ENCODE assay signal across 8 cellular contexts in genomic region chr2:166494140-166494544, GRCh38. TPM values are rescaled to one million over a fixed set of nuclear protein-coding genes. Genes with fewer than 3 reads are reported as not detected.
DNase-seq lines count a peak whose midpoint lies in the region; ATAC-seq, FAIRE-seq and TF ChIP-seq lines count a peak whose summit lies in the region.

TSS of gene SCN7A (minus strand) at chr2:166494249. CDS start at chr2:166477696, 16,553 bp downstream.

- BruUV-seq in endothelial cell of umbilical vein (replicated peaks; lab: Mats Ljungman, UMichigan) = no TSS peak

- POLR2A ChIA-PET in endothelial cell of umbilical vein (lab: Charles Lee) = no interaction called here

- TF ChIP-seq CTCF in endothelial cell of umbilical vein (IDR thresholded peaks at IDR 0.05; ENCODE audit: extremely low read depth in 1 of 2, insufficient read depth in 1 of 2, low read depth in 1 of 2, low read length in 2 of 2) = no peak

- peak within 1 kb of the TSS; percentile 64 for H2AFZ ChIP-seq in endothelial cell of umbilical vein (ENCODE audit: low read depth, low read length)

- no peak within 1 kb of the TSS for H3K4me2 ChIP-seq in endothelial cell of umbilical vein (ENCODE audit: insufficient read depth, low read length)

- H3K79me2 ChIP-seq in endothelial cell of umbilical vein (ENCODE audit: control insufficient read depth, insufficient read depth, low read length) = no peaks in the 10 kb centered on the region

- no peak within 1 kb of the TSS for H3K4me3 ChIP-seq in endothelial cell of umbilical vein (replicated peaks in 1 of 3; ENCODE audit: insufficient read depth in 1 of 3, low read depth in 1 of 3, low read length in 3 of 3)
- H3K4me3 ChIP-seq in mucosa of rectum (ENCODE audit: low read length in 2 of 2) = peak within 1 kb of the TSS; percentile 2 to 34

- FAIRE-seq in endothelial cell of umbilical vein (lab: Jason Lieb, UNC) = no peak

- no peaks in the 10 kb centered on the region for H4K20me1 ChIP-seq in endothelial cell of umbilical vein (replicated peaks; ENCODE audit: control insufficient read depth, extremely low read depth, insufficient read depth, low read length)

- no peak for ATAC-seq in GM21381 (IDR thresholded peaks at IDR 0.05; ENCODE audit: unreplicated experiment)

- no peaks in the 10 kb centered on the region for H3K4me1 ChIP-seq in endothelial cell of umbilical vein (ENCODE audit: control insufficient read depth, extremely low read depth, insufficient read depth, low read length)
- H3K4me1 ChIP-seq in mucosa of rectum (ENCODE audit: control insufficient read depth in 2 of 2, insufficient read depth in 2 of 2, low read length in 2 of 2) = no peaks in the 10 kb centered on the region

- H3K36me3 ChIP-seq in endothelial cell of umbilical vein (ENCODE audit: control insufficient read depth in 2 of 2, extremely low read depth in 1 of 2, insufficient read depth in 2 of 2, low read length in 2 of 2) = no peaks in the 10 kb centered on the region
- H3K36me3 ChIP-seq in mucosa of rectum (ENCODE audit: control insufficient read depth in 2 of 2, insufficient read depth in 2 of 2, low read length in 2 of 2) = no peaks in the 10 kb centered on the region

- TF ChIP-seq POLR2A in endothelial cell of umbilical vein (IDR thresholded peaks at IDR 0.05; ENCODE audit: low read depth, low read length) = no peak

- peaks cover 4 to 22% of the 10 kb centered on the region in 2 experiments for H3K27me3 ChIP-seq in endothelial cell of umbilical vein (ENCODE audit: control insufficient read depth in 2 of 2, insufficient read depth in 2 of 2, low read length in 2 of 2)
- H3K27me3 ChIP-seq in mucosa of rectum (ENCODE audit: control insufficient read depth in 2 of 2, insufficient read depth in 2 of 2, low read length in 2 of 2) = no peaks in the 10 kb centered on the region

- CTCF ChIA-PET in endothelial cell of umbilical vein (lab: Charles Lee) = no interaction called here

- intact Hi-C loops in endothelial cell of umbilical vein (cut with micrococcal nuclease) = no loop called here

- H3K27ac ChIP-seq in endothelial cell of umbilical vein (ENCODE audit: insufficient read depth, low read depth, low read length) = no peak within 1 kb of the TSS
- H3K27ac ChIP-seq in mucosa of rectum (ENCODE audit: low read depth in 2 of 2, low read length in 2 of 2) = peak within 1 kb of the TSS in 1 of 2 donors; percentile 3

- DNase-seq in AG20443 (ENCODE audit: low spot score) = peak; percentile 25
- peak; percentile 86 for DNase-seq in NCI-H2227 treated with DMSO at 0.1 percent for 48 hours (lab: John Stamatoyannopoulos, UW)
- DNase-seq in endothelial cell of umbilical vein (ENCODE audit: low read depth, low spot score) = no peak
- DNase-seq in AG08395 (ENCODE audit: low spot score) = no peak
- no peak for DNase-seq in NCI-H446 treated with DMSO at 0.1 percent for 48 hours (lab: John Stamatoyannopoulos, UW)
- DNase-seq in NCI-H2171 (lab: John Stamatoyannopoulos, UW) = no peak

- no peaks in the 10 kb centered on the region for H3K9me1 ChIP-seq in endothelial cell of umbilical vein (replicated peaks; ENCODE audit: control insufficient read depth, extremely low read depth, insufficient read depth, low read length)

- dilution Hi-C loops in endothelial cell of umbilical vein (cut with MboI; ENCODE audit: extremely low pct_ligation_motif_present, low sequenced_read_pairs) = no loop called here

- no peaks in the 10 kb centered on the region for H3K9me3 ChIP-seq in endothelial cell of umbilical vein (replicated peaks; ENCODE audit: control insufficient read depth, insufficient read depth, low read length)
- no peaks in the 10 kb centered on the region for H3K9me3 ChIP-seq in mucosa of rectum (ENCODE audit: control insufficient read depth in 2 of 2, low read length in 2 of 2)

- H3K9ac ChIP-seq in endothelial cell of umbilical vein (replicated peaks; ENCODE audit: extremely low read depth, insufficient read depth, low read length) (no peak within 1 kb of the TSS), mucosa of rectum (ENCODE audit: low read depth in 1 of 2, low read length in 2 of 2) (no peak within 1 kb of the TSS)

TF ChIP-seq in endothelial cell of umbilical vein, 7 proteins besides CTCF, POLR2A, EP300 and RAD21:
- TF ChIP-seq EZH2 (IDR thresholded peaks at IDR 0.05; ENCODE audit: borderline replicate concordance, low read depth, low read length, severe bottlenecking) (peak; percentile 33), MYC (IDR thresholded peaks at IDR 0.05; ENCODE audit: low read depth, low read length) (no peak)

RNA-seq across cellular contexts. Expression of gene SCN7A, which starts in this region (rescaled TPM):
- not detected in 2 replicates for total RNA-seq in endothelial cell of umbilical vein
- polyA plus RNA-seq in endothelial cell of umbilical vein = not detected in 2 replicates
- not detected in 2 replicates for polyA plus RNA-seq in endothelial cell of umbilical vein (2011; cell fraction: cytosol; rRNA removed)
- polyA plus RNA-seq in endothelial cell of umbilical vein (2011; cell fraction: nucleus; rRNA removed) = not detected in 2 replicates
- polyA plus RNA-seq in endothelial cell of umbilical vein (2012) = not detected in 2 replicates
- polyA minus RNA-seq in endothelial cell of umbilical vein = not detected in 2 replicates
- not detected for polyA minus RNA-seq in endothelial cell of umbilical vein (2011; cell fraction: cytosol; rRNA and poly(A)+ RNA removed)
- not detected in 2 replicates for polyA minus RNA-seq in endothelial cell of umbilical vein (2011; cell fraction: nucleus; rRNA and poly(A)+ RNA removed)

Comparison
In these comparisons a context has a peak if more than half of its experiments do, and no peak if none do; other contexts are left out.
1. DNase-seq: peak in AG20443 (single experiment) and NCI-H2227 treated with DMSO at 0.1 percent for 48 hours (single experiment); none in endothelial cell of umbilical vein (single experiment), AG08395 (single experiment), NCI-H446 treated with DMSO at 0.1 percent for 48 hours (single experiment) and NCI-H2171 (single experiment).
2. H3K4me3 ChIP-seq: peak in mucosa of rectum (2 of 2); none in endothelial cell of umbilical vein (0 of 3).